ENCODE assay signal across 28 cellular contexts in genomic region chr2:239485622-239486021, GRCh38.
"Had no signal": no experiment of that assay in that cellular context is flagged by ENCODE, and none has a peak within 500 bp of the region (broad histone marks: within the 10 kb centered on the region; RNA-seq: fewer than 3 reads in every experiment).

No MANE protein-coding gene starts in this region.

- DNase-seq: colonic mucosa; cortex of kidney; dermis blood vessel endothelial cell; dorsolateral prefrontal cortex; effector CD4-positive, alpha-beta T cell; effector CD8-positive, alpha-beta T cell; effector memory CD4-positive, alpha-beta T cell; effector memory CD8-positive, alpha-beta T cell; endodermal cell; erythroblast; esophagus squamous epithelium; foreskin fibroblast; foreskin keratinocyte; foreskin melanocyte; gastrocnemius medialis; glutamatergic neuron; head of caudate nucleus had no signal

- FAIRE-seq: colon, endometrium, endothelial cell of umbilical vein, frontal cortex had no signal

- H3K4me3 Mint-ChIP-seq: dendritic cell treated with granulocyte-macrophage colony-stimulating factor and Interleukin-4, amounts not matched to agents 40 ng/mL and 50 ng/mL, for 4 days; effector memory CD8-positive, alpha-beta T cell; endodermal cell had no signal

- H3K4me1 Mint-ChIP-seq: endodermal cell had no signal

- H3K27ac Mint-ChIP-seq: dendritic cell treated with granulocyte-macrophage colony-stimulating factor and Interleukin-4, amounts not matched to agents 40 ng/mL and 50 ng/mL, for 4 days; effector memory CD8-positive, alpha-beta T cell; endodermal cell had no signal

- ATAC-seq: effector memory CD8-positive, alpha-beta T cell; esophagus mucosa; foreskin keratinocyte; gastrocnemius medialis; gastroesophageal sphincter; heart left ventricle had no signal

- H3K27me3 ChIP-seq: colonic mucosa, foreskin keratinocyte, gastrocnemius medialis, gastroesophageal sphincter had no signal

- H3K4me1 ChIP-seq: colonic mucosa, esophagus muscularis mucosa, esophagus squamous epithelium, foreskin keratinocyte, gastrocnemius medialis, gastroesophageal sphincter, heart left ventricle had no signal

- H3K36me3 ChIP-seq: colonic mucosa, esophagus muscularis mucosa, esophagus squamous epithelium, gastrocnemius medialis, gastroesophageal sphincter, heart left ventricle had no signal

- H3K27ac ChIP-seq: colonic mucosa, coronary artery, dorsolateral prefrontal cortex, epithelial cell of prostate, esophagus muscularis mucosa, esophagus squamous epithelium, foreskin keratinocyte, gastrocnemius medialis, gastroesophageal sphincter, heart left ventricle had no signal

- H3K9me3 ChIP-seq: colonic mucosa, esophagus muscularis mucosa, esophagus squamous epithelium, gastrocnemius medialis, gastroesophageal sphincter, heart left ventricle had no signal

- H3K9me3 Mint-ChIP-seq: dendritic cell treated with granulocyte-macrophage colony-stimulating factor and Interleukin-4, amounts not matched to agents 40 ng/mL and 50 ng/mL, for 4 days; effector memory CD8-positive, alpha-beta T cell; endodermal cell had no signal

- H3K4me3 ChIP-seq: colonic mucosa, coronary artery, dorsolateral prefrontal cortex, esophagus muscularis mucosa, esophagus squamous epithelium, gastrocnemius medialis, gastroesophageal sphincter, heart left ventricle had no signal
